ENCODE assay signal across 9 cellular contexts in genomic region chr14:60736494-60736893, GRCh38. TPM values are rescaled to one million over a fixed set of nuclear protein-coding genes. Genes with fewer than 3 reads are reported as not detected.
DNase-seq lines count a peak whose midpoint lies in the region; ATAC-seq and TF ChIP-seq lines count a peak whose summit lies in the region.
"Had no signal": no experiment of that assay in that cellular context is flagged by ENCODE, and none has a peak within 500 bp of the region (broad histone marks: within the 10 kb centered on the region; RNA-seq: fewer than 3 reads in every experiment).

No MANE protein-coding gene starts in this region.

- H3K9me3 Mint-ChIP-seq in activated CD8-positive, alpha-beta T cell treated with anti-CD3 and anti-CD28 coated beads, Interleukin-2, amount 10 ng/mL, durations not matched to agents 7 days and 5 days (ENCODE audit: insufficient read depth): no peaks in the 10 kb centered on the region
- H3K9me3 Mint-ChIP-seq in activated CD8-positive, alpha-beta T cell treated with anti-CD3 and anti-CD28 coated beads for 36 hours: no peaks in the 10 kb centered on the region

- TF ChIP-seq CTCF in activated CD8-positive, alpha-beta T cell treated with anti-CD3 and anti-CD28 coated beads for 36 hours (IDR thresholded peaks at IDR 0.05): no peak
- no peak for TF ChIP-seq CTCF in lower leg skin (IDR thresholded peaks at IDR 0.05)

- H3K27ac Mint-ChIP-seq in activated CD8-positive, alpha-beta T cell treated with anti-CD3 and anti-CD28 coated beads, Interleukin-2, amount 10 ng/mL, durations not matched to agents 7 days and 5 days: no peak overlapping the region
- no peak overlapping the region for H3K27ac Mint-ChIP-seq in activated CD8-positive, alpha-beta T cell treated with anti-CD3 and anti-CD28 coated beads for 36 hours

- WGBS in lower leg skin, 2 donors: 16 to 21% methylated on average over 4 of the region's 4 CpGs

- H3K4me1 Mint-ChIP-seq in activated CD8-positive, alpha-beta T cell treated with anti-CD3 and anti-CD28 coated beads, Interleukin-2, amount 10 ng/mL, durations not matched to agents 7 days and 5 days (ENCODE audit: low read depth): peaks cover 22% of the 10 kb centered on the region
- peaks cover 19% of the 10 kb centered on the region for H3K4me1 Mint-ChIP-seq in activated CD8-positive, alpha-beta T cell treated with anti-CD3 and anti-CD28 coated beads for 36 hours (ENCODE audit: low read depth)

- intact Hi-C loops in activated CD8-positive, alpha-beta T cell treated with anti-CD3 and anti-CD28 coated beads for 36 hours (cut with micrococcal nuclease): no loop called here
- intact Hi-C loops in lower leg skin (cut with DNase I; ENCODE audit: low total_unique reads): no loop called here

- no peak for DNase-seq in activated CD8-positive, alpha-beta T cell treated with anti-CD3 and anti-CD28 coated beads, Interleukin-2, amount 10 ng/mL, durations not matched to agents 7 days and 5 days
- no peak for DNase-seq in activated CD8-positive, alpha-beta T cell treated with anti-CD3 and anti-CD28 coated beads for 36 hours
- DNase-seq in RPMI7951 (ENCODE audit: low read depth): peak; percentile 67
- DNase-seq in fibroblast of the conjunctiva (ENCODE audit: low read depth): peak; percentile 60
- peak; percentile 62 for DNase-seq in stromal cell of bone marrow (ENCODE audit: low read depth)
- DNase-seq in T-helper 9 cell: no peak
- DNase-seq in lower leg skin (ENCODE audit: low spot score in 2 of 2): no peak

- POLR2A ChIA-PET in activated CD8-positive, alpha-beta T cell treated with anti-CD3 and anti-CD28 coated beads, Interleukin-2, amount 10 ng/mL, durations not matched to agents 7 days and 5 days (lab: Charles Lee): interaction anchor here (0.6 kb wide), 1 partner anchor 770 kb away, joined by 3 read pairs; no protein-coding TSS in a partner anchor
- POLR2A ChIA-PET in activated CD8-positive, alpha-beta T cell treated with anti-CD3 and anti-CD28 coated beads for 36 hours (lab: Charles Lee): no interaction called here

- no peak for ATAC-seq in activated CD8-positive, alpha-beta T cell treated with anti-CD3 and anti-CD28 coated beads, Interleukin-2, amount 10 ng/mL, durations not matched to agents 7 days and 5 days
- ATAC-seq in activated CD8-positive, alpha-beta T cell treated with anti-CD3 and anti-CD28 coated beads for 36 hours: no peak
- ATAC-seq in GM21447 (IDR thresholded peaks at IDR 0.05; ENCODE audit: unreplicated experiment): no peak
- ATAC-seq: activated CD4-positive, CD25-positive, alpha-beta regulatory T cell treated with anti-CD3 and anti-CD28 coated beads, Interleukin-2, amount 50 U/mL, for 24 hours had no signal

- CTCF ChIA-PET in activated CD8-positive, alpha-beta T cell treated with anti-CD3 and anti-CD28 coated beads, Interleukin-2, amount 10 ng/mL, durations not matched to agents 7 days and 5 days (lab: Charles Lee): interaction anchor here (1.1 kb wide), 1 partner anchor 12 kb away, joined by 3 read pairs; no protein-coding TSS in a partner anchor
- CTCF ChIA-PET in activated CD8-positive, alpha-beta T cell treated with anti-CD3 and anti-CD28 coated beads for 36 hours (lab: Charles Lee): interaction anchor here (0.8 to 1.5 kb wide), 2 partner anchors 11 to 14 kb away, joined by 3 read pairs; no protein-coding TSS in a partner anchor

- no peak overlapping the region for H3K4me3 ChIP-seq in lower leg skin (ENCODE audit: low read depth, poor library complexity, severe bottlenecking)

- H3K36me3 Mint-ChIP-seq in activated CD8-positive, alpha-beta T cell treated with anti-CD3 and anti-CD28 coated beads, Interleukin-2, amount 10 ng/mL, durations not matched to agents 7 days and 5 days (ENCODE audit: low read depth): peaks cover 3% of the 10 kb centered on the region
- H3K36me3 Mint-ChIP-seq in activated CD8-positive, alpha-beta T cell treated with anti-CD3 and anti-CD28 coated beads for 36 hours (ENCODE audit: low read depth): peaks cover 3% of the 10 kb centered on the region

- peak overlapping the region; percentile 22 for H3K4me3 Mint-ChIP-seq in activated CD8-positive, alpha-beta T cell treated with anti-CD3 and anti-CD28 coated beads, Interleukin-2, amount 10 ng/mL, durations not matched to agents 7 days and 5 days
- no peak overlapping the region for H3K4me3 Mint-ChIP-seq in activated CD8-positive, alpha-beta T cell treated with anti-CD3 and anti-CD28 coated beads for 36 hours

- H3K27me3 Mint-ChIP-seq in activated CD8-positive, alpha-beta T cell treated with anti-CD3 and anti-CD28 coated beads, Interleukin-2, amount 10 ng/mL, durations not matched to agents 7 days and 5 days (ENCODE audit: low read depth): peaks cover 8% of the 10 kb centered on the region
- H3K27me3 Mint-ChIP-seq in activated CD8-positive, alpha-beta T cell treated with anti-CD3 and anti-CD28 coated beads for 36 hours: peaks cover 2% of the 10 kb centered on the region

- no peak for TF ChIP-seq POLR2A in lower leg skin (IDR thresholded peaks at IDR 0.05)

RNA-seq across cellular contexts. Expression of gene MNAT1, which starts 1.9 kb away (rescaled TPM):
- 10 to 100 TPM; 36.0 to 44.9 TPM for total RNA-seq in activated CD8-positive, alpha-beta T cell treated with anti-CD3 and anti-CD28 coated beads, Interleukin-2, amount 10 ng/mL, durations not matched to agents 7 days and 5 days
- 10 to 100 TPM; 41.6 to 44.1 TPM for total RNA-seq in activated CD8-positive, alpha-beta T cell treated with anti-CD3 and anti-CD28 coated beads for 36 hours
- 56.9 and 75.5 TPM in 2 replicates for total RNA-seq in RPMI7951 (2014; rRNA removed; shearing (Covaris generic))
- total RNA-seq in lower leg skin: 10 to 100 TPM in 2 of 4 donors, 1 to 10 TPM in 2; 8.4 to 25.4 (median 16.7) TPM

RNA-seq across cellular contexts. Expression of gene SIX4, which starts 12.3 kb away (rescaled TPM):
- under 1 TPM in 1 of 2 experiments, not detected in 1; 0.10 TPM for total RNA-seq in activated CD8-positive, alpha-beta T cell treated with anti-CD3 and anti-CD28 coated beads, Interleukin-2, amount 10 ng/mL, durations not matched to agents 7 days and 5 days
- not detected for total RNA-seq in activated CD8-positive, alpha-beta T cell treated with anti-CD3 and anti-CD28 coated beads for 36 hours
- total RNA-seq in RPMI7951 (2014; rRNA removed; shearing (Covaris generic)): 4.1 and 4.5 TPM in 2 replicates
- under 1 TPM; 0.38 to 0.98 (median 0.60) TPM for total RNA-seq in lower leg skin

Comparison
In these comparisons a context has a peak if more than half of its experiments do, and no peak if none do; other contexts are left out.
1. DNase-seq: peak in RPMI7951 (single experiment), fibroblast of the conjunctiva (single experiment) and stromal cell of bone marrow (single experiment); none in activated CD8-positive, alpha-beta T cell treated with anti-CD3 and anti-CD28 coated beads, Interleukin-2, amount 10 ng/mL, durations not matched to agents 7 days and 5 days (single experiment), activated CD8-positive, alpha-beta T cell treated with anti-CD3 and anti-CD28 coated beads for 36 hours (single experiment), T-helper 9 cell (single experiment) and lower leg skin (0 of 2).